Comparison of ENCODE assay signal across 8 cellular contexts in the genomic region with DNA sequence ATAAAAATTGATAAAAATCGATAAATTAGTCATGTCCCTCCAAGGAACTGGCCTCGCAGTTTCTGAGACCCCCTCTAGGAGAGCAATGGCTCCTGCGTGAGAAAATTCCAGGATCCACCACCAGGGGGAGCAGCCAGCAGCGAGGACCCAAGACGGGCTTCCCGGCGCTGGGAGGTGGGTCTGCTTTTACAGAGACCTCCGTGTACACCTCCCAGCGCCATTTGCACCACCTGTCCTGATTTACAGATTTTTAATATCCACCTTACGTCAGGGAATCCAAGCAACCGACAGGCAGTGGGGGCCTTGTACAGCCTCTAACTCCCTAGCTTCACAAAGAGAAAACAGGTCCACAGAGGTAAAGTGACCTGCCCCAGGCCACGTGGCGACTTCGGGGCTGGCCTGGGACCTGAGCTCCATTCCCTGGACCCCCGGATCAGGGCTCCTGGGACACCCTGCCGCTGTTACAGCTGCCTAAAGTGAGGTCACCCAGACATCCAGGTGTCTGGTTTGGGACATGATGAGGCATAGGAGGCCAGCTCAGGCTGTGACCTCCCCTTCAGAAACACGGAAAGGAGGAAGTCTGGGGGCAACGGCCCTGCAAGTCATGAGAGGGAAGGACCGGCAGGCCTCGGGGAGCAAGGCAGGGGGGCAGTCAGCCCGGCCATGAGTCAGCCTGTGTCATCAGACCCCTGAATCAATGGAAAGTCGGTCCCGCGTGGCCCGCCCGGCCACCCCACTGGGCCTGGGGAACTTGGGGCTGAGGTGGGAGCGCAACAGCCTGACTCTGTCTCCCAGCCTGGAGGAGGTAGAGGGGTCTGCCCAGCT. TPM values are rescaled to one million over a fixed set of nuclear protein-coding genes. Genes with fewer than 3 reads are reported as not detected.
DNase-seq lines count a peak whose midpoint lies in the region; ATAC-seq and TF ChIP-seq lines count a peak whose summit lies in the region.

No MANE protein-coding gene starts in this region.

- H3K14ac ChIP-seq in trophoblast cell (ENCODE audit: low read length) = no peak overlapping the region

- H3K36me3 ChIP-seq in trophoblast cell (ENCODE audit: control insufficient read depth in 1 of 2, insufficient read depth in 2 of 2, low read length in 2 of 2) (no peaks in the 10 kb centered on the region), upper lobe of left lung (no peaks in the 10 kb centered on the region)

- H2BK12ac ChIP-seq in trophoblast cell (ENCODE audit: low read length) = no peak overlapping the region

- peak in 1 of 4 donors; percentile 44 for TF ChIP-seq POLR2A in upper lobe of left lung (IDR thresholded peaks at IDR 0.05)

- peak overlapping the region; percentile 5 for H2AFZ ChIP-seq in trophoblast cell (ENCODE audit: insufficient read depth, low read length, poor library complexity)

- peak overlapping the region; percentile 32 for H3K4me2 ChIP-seq in trophoblast cell (ENCODE audit: low read length)

- peak overlapping the region; percentile 15 for H4K91ac ChIP-seq in trophoblast cell (ENCODE audit: low read depth, low read length)

- H2BK120ac ChIP-seq in trophoblast cell (ENCODE audit: insufficient read depth, low read length, poor library complexity) = no peak overlapping the region

- TF ChIP-seq EP300 in upper lobe of left lung (IDR thresholded peaks at IDR 0.05) = no peak

- H3K79me1 ChIP-seq in trophoblast cell (ENCODE audit: low read length) = peaks cover 7% of the 10 kb centered on the region

- ATAC-seq in upper lobe of left lung (ENCODE audit: low FRiP score in 2 of 2) = peak in 1 of 2 donors; percentile 61

- H3K9ac ChIP-seq in trophoblast cell (ENCODE audit: low read length) = peak overlapping the region; percentile 35

- H4K8ac ChIP-seq in trophoblast cell (ENCODE audit: low read depth, low read length) = no peak overlapping the region

- TF ChIP-seq CTCF in C4-2B (conservative IDR thresholded peaks at IDR 0.05) = peak; percentile 98
- TF ChIP-seq CTCF in upper lobe of left lung (IDR thresholded peaks at IDR 0.05) = peak; percentile 92 to 99 (median 96)

- H3K4me1 ChIP-seq in trophoblast cell (ENCODE audit: control insufficient read depth in 1 of 2, insufficient read depth in 2 of 2, low read length in 2 of 2) (peaks cover 8 to 26% of the 10 kb centered on the region in 2 experiments), upper lobe of left lung (peaks cover 3 to 18% (median 9%) of the 10 kb centered on the region in 4 donors)

- no peaks in the 10 kb centered on the region for H3K9me3 ChIP-seq in trophoblast cell (ENCODE audit: insufficient read depth, low read depth, low read length)
- H3K9me3 ChIP-seq in upper lobe of left lung = no peaks in the 10 kb centered on the region

- no peaks in the 10 kb centered on the region for H3K79me2 ChIP-seq in trophoblast cell (ENCODE audit: control insufficient read depth, insufficient read depth, low read length, poor library complexity)

- H2AK5ac ChIP-seq in trophoblast cell (ENCODE audit: low read length) = no peak overlapping the region

- WGBS in trophoblast cell (ENCODE audit: extremely low coverage, insufficient coverage, insufficient read length) = no CpG with 5 or more reads among the region's 27 CpGs
- 19 to 22% methylated on average over 22 to 24 of the region's 27 CpGs for WGBS in upper lobe of left lung, 2 donors

- H4K12ac ChIP-seq in trophoblast cell (ENCODE audit: low read depth, low read length) = no peak overlapping the region

- H3K27me3 ChIP-seq in trophoblast cell (ENCODE audit: insufficient read depth, low read length) = no peaks in the 10 kb centered on the region
- no peaks in the 10 kb centered on the region for H3K27me3 ChIP-seq in upper lobe of left lung

- peak; percentile 56 for DNase-seq in HT1080 (ENCODE audit: low read depth)
- peak; percentile 60 to 87 for DNase-seq in SHP77 (lab: John Stamatoyannopoulos, UW)
- DNase-seq in activated effector memory CD4-positive, alpha-beta T cell treated with anti-CD3 and anti-CD28 coated beads, Interleukin-2, amount 50 U/mL, for 16 hours = peak; percentile 93
- DNase-seq in globus pallidus (ENCODE audit: low spot score) = peak; percentile 51
- peak; percentile 48 to 81 for DNase-seq in trophoblast cell
- peak in 1 of 2 donors; percentile 87 for DNase-seq in upper lobe of left lung
- DNase-seq in cerebellar nuclear complex (lab: John Stamatoyannopoulos, UW) = no peak

- no peak overlapping the region for H3K23ac ChIP-seq in trophoblast cell (ENCODE audit: low read length)

- H3K27ac ChIP-seq in C4-2B (no peak overlapping the region), trophoblast cell (ENCODE audit: low read depth, low read length) (no peak overlapping the region), upper lobe of left lung (peak overlapping the region in 3 of 4 donors; percentile 2 to 72 (median 56))

- no peak overlapping the region for H3K4ac ChIP-seq in trophoblast cell (ENCODE audit: low read depth, low read length)

- H2BK5ac ChIP-seq in trophoblast cell (ENCODE audit: low read depth, low read length, poor library complexity) = no peak overlapping the region

- H3K18ac ChIP-seq in trophoblast cell (ENCODE audit: low read length) = no peak overlapping the region

- H3K4me3 ChIP-seq in trophoblast cell (ENCODE audit: low read depth, low read length) (no peak overlapping the region), upper lobe of left lung (peak overlapping the region; percentile 3 to 31 (median 24))

RNA-seq across cellular contexts. Expression of gene OSM, which starts 3.5 kb away (rescaled TPM):
- not detected in 2 replicates for total RNA-seq in HT1080 (2014; rRNA removed; shearing (Covaris generic))
- not detected in 2 replicates for polyA plus RNA-seq in HT1080 (2015; cell fraction: cytosol; rRNA removed)
- not detected in 2 replicates for polyA plus RNA-seq in HT1080 (2015; cell fraction: nucleus; rRNA removed)
- 0.19 and 0.25 TPM in 2 replicates for polyA plus RNA-seq in trophoblast cell (2013)
- total RNA-seq in upper lobe of left lung = 10 to 100 TPM in 1 of 6 donors, 1 to 10 TPM in 4, under 1 TPM in 1; 0.98 to 11.7 (median 5.1) TPM

RNA-seq across cellular contexts. Expression of gene LIF, which starts 16.6 kb away (rescaled TPM):
- 7.7 and 8.8 TPM in 2 replicates for total RNA-seq in HT1080 (2014; rRNA removed; shearing (Covaris generic))
- polyA plus RNA-seq in HT1080 (2015; cell fraction: cytosol; rRNA removed) = 22.5 and 23.6 TPM in 2 replicates
- 90.4 and 101 TPM in 2 replicates for polyA plus RNA-seq in HT1080 (2015; cell fraction: nucleus; rRNA removed)
- 1.2 and 1.4 TPM in 2 replicates for polyA plus RNA-seq in trophoblast cell (2013)
- 10 to 100 TPM in 1 of 6 donors, 1 to 10 TPM in 4, under 1 TPM in 1; 0.89 to 16.9 (median 3.8) TPM for total RNA-seq in upper lobe of left lung

RNA-seq across cellular contexts. Expression of gene CASTOR1, which starts 26.2 kb away (rescaled TPM):
- total RNA-seq in HT1080 (2014; rRNA removed; shearing (Covaris generic)) = 1.5 and 6.1 TPM in 2 replicates
- polyA plus RNA-seq in HT1080 (2015; cell fraction: cytosol; rRNA removed) = 11.2 and 11.4 TPM in 2 replicates
- 14.2 and 17.3 TPM in 2 replicates for polyA plus RNA-seq in HT1080 (2015; cell fraction: nucleus; rRNA removed)
- 41.1 and 44.2 TPM in 2 replicates for polyA plus RNA-seq in trophoblast cell (2013)
- total RNA-seq in upper lobe of left lung = 10 to 100 TPM in 4 of 6 donors, 1 to 10 TPM in 2; 7.0 to 31.5 (median 22.1) TPM

Comparison
In these comparisons a context has a peak if more than half of its experiments do, and no peak if none do; other contexts are left out.
1. H3K27ac ChIP-seq: peak in upper lobe of left lung (3 of 4); none in C4-2B (single experiment) and trophoblast cell (single experiment).
2. DNase-seq: peak in HT1080 (single experiment), SHP77 (2 of 2), activated effector memory CD4-positive, alpha-beta T cell treated with anti-CD3 and anti-CD28 coated beads, Interleukin-2, amount 50 U/mL, for 16 hours (single experiment), globus pallidus (single experiment) and trophoblast cell (2 of 2); none in cerebellar nuclear complex (0 of 2).